Comparison of ENCODE assay signal across 8 cellular contexts in the genomic region with DNA sequence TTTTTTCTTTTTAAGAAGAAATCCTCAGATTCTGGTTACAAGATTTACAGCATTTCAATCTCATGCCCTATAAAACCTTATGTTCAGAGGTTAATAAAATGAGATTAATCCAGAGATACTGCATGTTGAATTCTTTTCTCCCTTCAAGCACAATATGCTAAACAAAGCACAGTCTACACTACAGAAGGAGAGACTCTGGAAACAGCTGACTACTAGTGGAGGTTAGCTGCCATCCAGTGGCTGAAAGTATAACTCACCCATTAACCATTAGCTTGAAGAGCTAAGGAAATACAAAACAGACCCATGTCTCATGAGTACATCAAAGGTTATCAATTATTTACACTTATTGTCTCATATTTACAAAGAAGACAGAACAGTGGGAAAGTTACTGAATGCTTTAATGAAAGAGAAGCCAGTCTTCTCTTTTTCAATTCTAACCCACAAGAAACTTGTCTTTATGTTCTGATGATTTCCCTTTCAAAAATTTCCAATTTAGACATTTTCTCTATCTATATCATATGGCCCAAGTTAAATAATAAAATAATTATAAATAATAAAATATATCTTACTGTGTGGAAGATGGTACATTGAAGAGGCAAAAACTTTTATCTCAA. TPM values are rescaled to one million over a fixed set of nuclear protein-coding genes. Genes with fewer than 3 reads are reported as not detected.
A peak's percentile ranks its signal among the peaks of the same experiment; 100 is the strongest.
DNase-seq lines count a peak whose midpoint lies in the region; ATAC-seq lines count a peak whose summit lies in the region.

No MANE protein-coding gene starts in this region.

- H3K4me1 Mint-ChIP-seq in CD8-positive, alpha-beta memory T cell, result no peaks in the 10 kb centered on the region

- peak; percentile 62 for DNase-seq in EH (ENCODE audit: low read depth)
- DNase-seq in NCI-H510A (lab: John Stamatoyannopoulos, UW), result peak; percentile 52
- DNase-seq in brain pericyte (ENCODE audit: low read depth, low spot score), result peak; percentile 15
- no peak for DNase-seq in left lobe of liver (ENCODE audit: low spot score)
- no peak for DNase-seq in CD8-positive, alpha-beta memory T cell
- DNase-seq in T-helper 1 cell, result no peak

- no peak overlapping the region for H3K4me3 ChIP-seq in CD8-positive, alpha-beta memory T cell (ENCODE audit: low read length)

- peaks cover 0 to 2% of the 10 kb centered on the region in 2 donors for H3K27me3 Mint-ChIP-seq in CD8-positive, alpha-beta memory T cell

- H3K9me3 Mint-ChIP-seq in CD8-positive, alpha-beta memory T cell, result peaks cover 0 to 2% (median 2%) of the 10 kb centered on the region in 5 donors

- H3K4me3 Mint-ChIP-seq in CD8-positive, alpha-beta memory T cell, result no peak overlapping the region

- H3K36me3 ChIP-seq in CD8-positive, alpha-beta memory T cell (ENCODE audit: insufficient read depth, low read length), result no peaks in the 10 kb centered on the region

- CTCF ChIA-PET in CD8-positive, alpha-beta memory T cell (lab: Charles Lee), result no interaction called here

- H3K27me3 ChIP-seq in CD8-positive, alpha-beta memory T cell (ENCODE audit: insufficient read depth, low read length, poor library complexity, severe bottlenecking), result no peaks in the 10 kb centered on the region

- no peaks in the 10 kb centered on the region for H3K36me3 Mint-ChIP-seq in CD8-positive, alpha-beta memory T cell

- ATAC-seq in GM21360 (IDR thresholded peaks at IDR 0.05; ENCODE audit: unreplicated experiment) (peak; percentile 98), HG03558 (IDR thresholded peaks at IDR 0.05; ENCODE audit: extremely low read depth, unreplicated experiment) (peak; percentile 62), left lobe of liver (peak; percentile 93)

- POLR2A ChIA-PET in CD8-positive, alpha-beta memory T cell (lab: Charles Lee), result no interaction called here

- no peak overlapping the region for H3K27ac ChIP-seq in CD8-positive, alpha-beta memory T cell (ENCODE audit: low read depth, low read length)

- no peak overlapping the region for H3K27ac Mint-ChIP-seq in CD8-positive, alpha-beta memory T cell

- H3K9me3 ChIP-seq in CD8-positive, alpha-beta memory T cell (ENCODE audit: low read length), result no peaks in the 10 kb centered on the region

- no peaks in the 10 kb centered on the region for H3K4me1 ChIP-seq in CD8-positive, alpha-beta memory T cell (ENCODE audit: insufficient read depth, low read length)

RNA-seq across cellular contexts. Expression of gene DNAH5, which starts 12.7 kb away (rescaled TPM):
- total RNA-seq in left lobe of liver, result 3.2 TPM
- not detected for total RNA-seq in CD8-positive, alpha-beta memory T cell
- not detected for polyA plus RNA-seq in CD8-positive, alpha-beta memory T cell

Comparison
In these comparisons a context has a peak if more than half of its experiments do, and no peak if none do; other contexts are left out.
1. DNase-seq: peak in EH (single experiment), NCI-H510A (single experiment) and brain pericyte (single experiment); none in left lobe of liver (single experiment), CD8-positive, alpha-beta memory T cell (0 of 5) and T-helper 1 cell (0 of 5).
2. Peak in every context shown above with its lines, with median percentiles within 50 percentile points of each other: ATAC-seq.